In genomic region chr5:69492391-69493234, GRCh38 we compare ENCODE assay signal across 1 cellular context.
TF ChIP-seq lines count a peak whose summit lies in the region.

Gene OCLN, plus strand, starts transcription at chr5:69492790. Its CDS starts 11,455 bp downstream, at chr5:69504245.

TF ChIP-seq in HepG2, 621 proteins besides CTCF, POLR2A, EP300 and RAD21 (continued from another document and continues in another):
- TF ChIP-seq ZNF598 (CRISPR knock-in tag; IDR thresholded peaks at IDR 0.05; ENCODE audit: borderline replicate concordance) = peak; percentile 92; the same call in 1 of the 2 replicates
- 0 out of 2 replicates have a peak, but pooled peaks have one; percentile 53 for TF ChIP-seq ZNF547 (CRISPR knock-in tag; IDR thresholded peaks at IDR 0.05)
- TF ChIP-seq, protein P1, sequence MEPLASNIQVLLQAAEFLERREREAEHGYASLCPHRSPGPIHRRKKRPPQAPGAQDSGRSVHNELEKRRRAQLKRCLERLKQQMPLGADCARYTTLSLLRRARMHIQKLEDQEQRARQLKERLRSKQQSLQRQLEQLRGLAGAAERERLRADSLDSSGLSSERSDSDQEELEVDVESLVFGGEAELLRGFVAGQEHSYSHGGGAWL (CRISPR knock-in tag; IDR thresholded peaks at IDR 0.05) = peak; percentile 92
- TF ChIP-seq, protein P2, sequence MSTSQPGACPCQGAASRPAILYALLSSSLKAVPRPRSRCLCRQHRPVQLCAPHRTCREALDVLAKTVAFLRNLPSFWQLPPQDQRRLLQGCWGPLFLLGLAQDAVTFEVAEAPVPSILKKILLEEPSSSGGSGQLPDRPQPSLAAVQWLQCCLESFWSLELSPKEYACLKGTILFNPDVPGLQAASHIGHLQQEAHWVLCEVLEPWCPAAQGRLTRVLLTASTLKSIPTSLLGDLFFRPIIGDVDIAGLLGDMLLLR (CRISPR knock-in tag; IDR thresholded peaks at IDR 0.05) = peak; percentile 87
- TF ChIP-seq MXD4 (CRISPR knock-in tag; IDR thresholded peaks at IDR 0.05) = peak; percentile 89
- TF ChIP-seq MYPOP (CRISPR knock-in tag; IDR thresholded peaks at IDR 0.05) = peak; percentile 89
- no peak; the same call in 1 of the 2 replicates for TF ChIP-seq SMC3 (IDR thresholded peaks at IDR 0.05; ENCODE audit: low read length)
- TF ChIP-seq BRCA1 (CRISPR knock-in tag; IDR thresholded peaks at IDR 0.05) = no peak
- TF ChIP-seq ZNF784 (CRISPR knock-in tag; IDR thresholded peaks at IDR 0.05; ENCODE audit: borderline replicate concordance) = peak; percentile 70; the same call in 1 of the 2 replicates
- TF ChIP-seq ZBTB20 (CRISPR knock-in tag; IDR thresholded peaks at IDR 0.05; ENCODE audit: borderline replicate concordance, low read depth) = peak; percentile 33; the same call in 1 of the 2 replicates
- no peak for TF ChIP-seq NCOA5 (CRISPR knock-in tag; IDR thresholded peaks at IDR 0.05)
- TF ChIP-seq HDAC2 (CRISPR knock-in tag; IDR thresholded peaks at IDR 0.05) = peak; percentile 64
- peak; percentile 89 for TF ChIP-seq DMAP1 (CRISPR knock-in tag; IDR thresholded peaks at IDR 0.05)
- TF ChIP-seq, protein P3, sequence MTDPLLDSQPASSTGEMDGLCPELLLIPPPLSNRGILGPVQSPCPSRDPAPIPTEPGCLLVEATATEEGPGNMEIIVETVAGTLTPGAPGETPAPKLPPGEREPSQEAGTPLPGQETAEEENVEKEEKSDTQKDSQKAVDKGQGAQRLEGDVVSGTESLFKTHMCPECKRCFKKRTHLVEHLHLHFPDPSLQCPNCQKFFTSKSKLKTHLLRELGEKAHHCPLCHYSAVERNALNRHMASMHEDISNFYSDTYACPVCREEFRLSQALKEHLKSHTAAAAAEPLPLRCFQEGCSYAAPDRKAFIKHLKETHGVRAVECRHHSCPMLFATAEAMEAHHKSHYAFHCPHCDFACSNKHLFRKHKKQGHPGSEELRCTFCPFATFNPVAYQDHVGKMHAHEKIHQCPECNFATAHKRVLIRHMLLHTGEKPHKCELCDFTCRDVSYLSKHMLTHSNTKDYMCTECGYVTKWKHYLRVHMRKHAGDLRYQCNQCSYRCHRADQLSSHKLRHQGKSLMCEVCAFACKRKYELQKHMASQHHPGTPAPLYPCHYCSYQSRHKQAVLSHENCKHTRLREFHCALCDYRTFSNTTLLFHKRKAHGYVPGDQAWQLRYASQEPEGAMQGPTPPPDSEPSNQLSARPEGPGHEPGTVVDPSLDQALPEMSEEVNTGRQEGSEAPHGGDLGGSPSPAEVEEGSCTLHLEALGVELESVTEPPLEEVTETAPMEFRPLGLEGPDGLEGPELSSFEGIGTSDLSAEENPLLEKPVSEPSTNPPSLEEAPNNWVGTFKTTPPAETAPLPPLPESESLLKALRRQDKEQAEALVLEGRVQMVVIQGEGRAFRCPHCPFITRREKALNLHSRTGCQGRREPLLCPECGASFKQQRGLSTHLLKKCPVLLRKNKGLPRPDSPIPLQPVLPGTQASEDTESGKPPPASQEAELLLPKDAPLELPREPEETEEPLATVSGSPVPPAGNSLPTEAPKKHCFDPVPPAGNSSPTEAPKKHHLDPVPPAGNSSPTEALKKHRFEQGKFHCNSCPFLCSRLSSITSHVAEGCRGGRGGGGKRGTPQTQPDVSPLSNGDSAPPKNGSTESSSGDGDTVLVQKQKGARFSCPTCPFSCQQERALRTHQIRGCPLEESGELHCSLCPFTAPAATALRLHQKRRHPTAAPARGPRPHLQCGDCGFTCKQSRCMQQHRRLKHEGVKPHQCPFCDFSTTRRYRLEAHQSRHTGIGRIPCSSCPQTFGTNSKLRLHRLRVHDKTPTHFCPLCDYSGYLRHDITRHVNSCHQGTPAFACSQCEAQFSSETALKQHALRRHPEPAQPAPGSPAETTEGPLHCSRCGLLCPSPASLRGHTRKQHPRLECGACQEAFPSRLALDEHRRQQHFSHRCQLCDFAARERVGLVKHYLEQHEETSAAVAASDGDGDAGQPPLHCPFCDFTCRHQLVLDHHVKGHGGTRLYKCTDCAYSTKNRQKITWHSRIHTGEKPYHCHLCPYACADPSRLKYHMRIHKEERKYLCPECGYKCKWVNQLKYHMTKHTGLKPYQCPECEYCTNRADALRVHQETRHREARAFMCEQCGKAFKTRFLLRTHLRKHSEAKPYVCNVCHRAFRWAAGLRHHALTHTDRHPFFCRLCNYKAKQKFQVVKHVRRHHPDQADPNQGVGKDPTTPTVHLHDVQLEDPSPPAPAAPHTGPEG (CRISPR knock-in tag; IDR thresholded peaks at IDR 0.05) = peak; percentile 51; the same call in 1 of the 2 replicates
- TF ChIP-seq ZNF33B (CRISPR knock-in tag; IDR thresholded peaks at IDR 0.05) = peak; percentile 47; the same call in 1 of the 2 replicates
- peak; percentile 82 for TF ChIP-seq KLF11 (CRISPR knock-in tag; IDR thresholded peaks at IDR 0.05)
- TF ChIP-seq ZKSCAN5 (CRISPR knock-in tag; IDR thresholded peaks at IDR 0.05) = no peak
- peak; percentile 83; the same call in 1 of the 2 replicates for TF ChIP-seq MYC (CRISPR knock-in tag; IDR thresholded peaks at IDR 0.05; ENCODE audit: borderline replicate concordance)
- no peak; the same call in 1 of the 2 replicates for TF ChIP-seq ZNF124 (CRISPR knock-in tag; IDR thresholded peaks at IDR 0.05)
- peak; percentile 84; the same call in 1 of the 2 replicates for TF ChIP-seq BORCS8-MEF2B (CRISPR knock-in tag; IDR thresholded peaks at IDR 0.05)
- 0 out of 2 replicates have a peak, but pooled peaks have one; percentile 56 for TF ChIP-seq ZNF20 (CRISPR knock-in tag; IDR thresholded peaks at IDR 0.05)
- peak; percentile 86; the same call in 1 of the 2 replicates for TF ChIP-seq ZNF776 (CRISPR knock-in tag; IDR thresholded peaks at IDR 0.05)
- no peak for TF ChIP-seq NFIB (CRISPR knock-in tag; IDR thresholded peaks at IDR 0.05; ENCODE audit: borderline replicate concordance)
- no peak for TF ChIP-seq ZNF720 (CRISPR knock-in tag; IDR thresholded peaks at IDR 0.05)
- peak; percentile 80 for TF ChIP-seq GABPB1 (CRISPR knock-in tag; IDR thresholded peaks at IDR 0.05)
- TF ChIP-seq REXO4 (CRISPR knock-in tag; IDR thresholded peaks at IDR 0.05; ENCODE audit: borderline replicate concordance) = no peak
- TF ChIP-seq, protein P4, sequence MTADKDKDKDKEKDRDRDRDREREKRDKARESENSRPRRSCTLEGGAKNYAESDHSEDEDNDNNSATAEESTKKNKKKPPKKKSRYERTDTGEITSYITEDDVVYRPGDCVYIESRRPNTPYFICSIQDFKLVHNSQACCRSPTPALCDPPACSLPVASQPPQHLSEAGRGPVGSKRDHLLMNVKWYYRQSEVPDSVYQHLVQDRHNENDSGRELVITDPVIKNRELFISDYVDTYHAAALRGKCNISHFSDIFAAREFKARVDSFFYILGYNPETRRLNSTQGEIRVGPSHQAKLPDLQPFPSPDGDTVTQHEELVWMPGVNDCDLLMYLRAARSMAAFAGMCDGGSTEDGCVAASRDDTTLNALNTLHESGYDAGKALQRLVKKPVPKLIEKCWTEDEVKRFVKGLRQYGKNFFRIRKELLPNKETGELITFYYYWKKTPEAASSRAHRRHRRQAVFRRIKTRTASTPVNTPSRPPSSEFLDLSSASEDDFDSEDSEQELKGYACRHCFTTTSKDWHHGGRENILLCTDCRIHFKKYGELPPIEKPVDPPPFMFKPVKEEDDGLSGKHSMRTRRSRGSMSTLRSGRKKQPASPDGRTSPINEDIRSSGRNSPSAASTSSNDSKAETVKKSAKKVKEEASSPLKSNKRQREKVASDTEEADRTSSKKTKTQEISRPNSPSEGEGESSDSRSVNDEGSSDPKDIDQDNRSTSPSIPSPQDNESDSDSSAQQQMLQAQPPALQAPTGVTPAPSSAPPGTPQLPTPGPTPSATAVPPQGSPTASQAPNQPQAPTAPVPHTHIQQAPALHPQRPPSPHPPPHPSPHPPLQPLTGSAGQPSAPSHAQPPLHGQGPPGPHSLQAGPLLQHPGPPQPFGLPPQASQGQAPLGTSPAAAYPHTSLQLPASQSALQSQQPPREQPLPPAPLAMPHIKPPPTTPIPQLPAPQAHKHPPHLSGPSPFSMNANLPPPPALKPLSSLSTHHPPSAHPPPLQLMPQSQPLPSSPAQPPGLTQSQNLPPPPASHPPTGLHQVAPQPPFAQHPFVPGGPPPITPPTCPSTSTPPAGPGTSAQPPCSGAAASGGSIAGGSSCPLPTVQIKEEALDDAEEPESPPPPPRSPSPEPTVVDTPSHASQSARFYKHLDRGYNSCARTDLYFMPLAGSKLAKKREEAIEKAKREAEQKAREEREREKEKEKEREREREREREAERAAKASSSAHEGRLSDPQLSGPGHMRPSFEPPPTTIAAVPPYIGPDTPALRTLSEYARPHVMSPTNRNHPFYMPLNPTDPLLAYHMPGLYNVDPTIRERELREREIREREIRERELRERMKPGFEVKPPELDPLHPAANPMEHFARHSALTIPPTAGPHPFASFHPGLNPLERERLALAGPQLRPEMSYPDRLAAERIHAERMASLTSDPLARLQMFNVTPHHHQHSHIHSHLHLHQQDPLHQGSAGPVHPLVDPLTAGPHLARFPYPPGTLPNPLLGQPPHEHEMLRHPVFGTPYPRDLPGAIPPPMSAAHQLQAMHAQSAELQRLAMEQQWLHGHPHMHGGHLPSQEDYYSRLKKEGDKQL (CRISPR knock-in tag; IDR thresholded peaks at IDR 0.05; ENCODE audit: low read depth) = 0 out of 2 replicates have a peak, but pooled peaks have one; percentile 25
- TF ChIP-seq ELF3 (CRISPR knock-in tag; IDR thresholded peaks at IDR 0.05) = peak; percentile 75
- TF ChIP-seq, protein P5, sequence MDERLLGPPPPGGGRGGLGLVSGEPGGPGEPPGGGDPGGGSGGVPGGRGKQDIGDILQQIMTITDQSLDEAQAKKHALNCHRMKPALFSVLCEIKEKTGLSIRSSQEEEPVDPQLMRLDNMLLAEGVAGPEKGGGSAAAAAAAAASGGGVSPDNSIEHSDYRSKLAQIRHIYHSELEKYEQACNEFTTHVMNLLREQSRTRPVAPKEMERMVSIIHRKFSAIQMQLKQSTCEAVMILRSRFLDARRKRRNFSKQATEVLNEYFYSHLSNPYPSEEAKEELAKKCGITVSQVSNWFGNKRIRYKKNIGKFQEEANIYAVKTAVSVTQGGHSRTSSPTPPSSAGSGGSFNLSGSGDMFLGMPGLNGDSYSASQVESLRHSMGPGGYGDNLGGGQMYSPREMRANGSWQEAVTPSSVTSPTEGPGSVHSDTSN (CRISPR knock-in tag; IDR thresholded peaks at IDR 0.05) = no peak
- no peak for TF ChIP-seq ZNF33A (CRISPR knock-in tag; IDR thresholded peaks at IDR 0.05; ENCODE audit: borderline replicate concordance)
- no peak for TF ChIP-seq GZF1 (CRISPR knock-in tag; IDR thresholded peaks at IDR 0.05)
- 0 out of 2 replicates have a peak, but pooled peaks have one; percentile 60 for TF ChIP-seq ZNF34 (CRISPR knock-in tag; IDR thresholded peaks at IDR 0.05; ENCODE audit: borderline replicate concordance)
- no peak for TF ChIP-seq ZNF569 (CRISPR knock-in tag; IDR thresholded peaks at IDR 0.05; ENCODE audit: borderline replicate concordance)
- peak; percentile 70; the same call in 1 of the 2 replicates for TF ChIP-seq MAZ (IDR thresholded peaks at IDR 0.05; ENCODE audit: borderline replicate concordance, low read depth, low read length)
- TF ChIP-seq MAZ (CRISPR knock-in tag; IDR thresholded peaks at IDR 0.05; ENCODE audit: low read depth) = peak; percentile 95
- peak; percentile 84 for TF ChIP-seq DR1 (CRISPR knock-in tag; IDR thresholded peaks at IDR 0.05)
- 0 out of 2 replicates have a peak, but pooled peaks have one; percentile 74 for TF ChIP-seq ZFP36L2 (CRISPR knock-in tag; IDR thresholded peaks at IDR 0.05)
- no peak for TF ChIP-seq ZBTB21 (CRISPR knock-in tag; IDR thresholded peaks at IDR 0.05)
- TF ChIP-seq ELF4 (CRISPR knock-in tag; IDR thresholded peaks at IDR 0.05; ENCODE audit: borderline replicate concordance) = peak; percentile 69; the same call in 1 of the 2 replicates
